ENCODE assay signal across 27 cellular contexts in the genomic region with DNA sequence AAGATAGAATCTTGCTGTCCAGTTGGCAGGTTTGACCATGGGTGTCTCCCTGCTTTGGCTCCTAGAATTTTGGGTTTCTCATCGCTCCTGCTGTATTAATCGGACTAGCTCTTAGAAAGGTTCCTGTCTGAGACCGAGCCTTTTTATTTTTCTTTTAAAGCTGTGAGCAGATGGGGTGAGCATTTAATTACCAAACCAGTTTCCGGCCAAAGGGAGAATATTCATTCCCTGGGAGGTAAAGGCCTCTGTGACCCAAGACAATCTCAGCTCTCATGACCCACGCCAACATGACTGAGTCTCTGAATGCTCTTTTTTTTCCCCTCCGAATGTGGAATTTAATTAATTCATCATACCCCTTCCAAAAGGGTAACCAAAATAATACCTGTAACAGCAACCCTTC.
DNase-seq lines count a peak whose midpoint lies in the region; ATAC-seq lines count a peak whose summit lies in the region.
"Had no signal": no experiment of that assay in that cellular context is flagged by ENCODE, and none has a peak within 500 bp of the region (broad histone marks: within the 10 kb centered on the region; RNA-seq: fewer than 3 reads in every experiment).

No MANE protein-coding gene starts in this region.

- intact Hi-C loops in head of caudate nucleus (cut with DNase I): no loop called here

- ATAC-seq in HG02763 (IDR thresholded peaks at IDR 0.05; ENCODE audit: unreplicated experiment): no peak
- ATAC-seq: A549; CD8-positive, alpha-beta T cell had no signal

- in situ Hi-C loops in G401 (cut with HindIII; ENCODE audit: low sequenced_read_pairs): no loop called here

- DNase-seq in DMS 273 (lab: John Stamatoyannopoulos, UW; ENCODE audit: unreplicated experiment) (peak; percentile 61), DMS 273 treated with DMSO at 0.1 percent for 48 hours (lab: John Stamatoyannopoulos, UW) (no peak), G401 (ENCODE audit: low spot score) (peak; percentile 79), cerebellar cortex (ENCODE audit: low spot score) (peak; percentile 77), cerebellum (ENCODE audit: low spot score) (peak; percentile 62), head of caudate nucleus (no peak)
- no peak for DNase-seq in activated CD4-positive, alpha-beta T cell treated with anti-CD3 and anti-CD28 coated beads, Interleukin-2, amount 50 U/mL, for 1 hour
- DNase-seq: 8988T; ACHN; AML-193; BE2C; Caco-2; Calu3; CD4-positive, alpha-beta memory T cell; CD4-positive, alpha-beta T cell; CD4-positive, CD25-positive, alpha-beta regulatory T cell; CD8-positive, alpha-beta memory T cell; CD8-positive, alpha-beta T cell; COR-L47; DMS153; DMS53; DMS79; DMS79 treated with DMSO at 0.1 percent for 48 hours; DND-41; EL had no signal

Comparison
In these comparisons a context has a peak if more than half of its experiments do, and no peak if none do; other contexts are left out.
1. DNase-seq: peak in DMS 273 (single experiment), G401 (single experiment), cerebellar cortex (single experiment) and cerebellum (single experiment); none in DMS 273 treated with DMSO at 0.1 percent for 48 hours (single experiment), head of caudate nucleus (0 of 42) and activated CD4-positive, alpha-beta T cell treated with anti-CD3 and anti-CD28 coated beads, Interleukin-2, amount 50 U/mL, for 1 hour (single experiment).